In genomic region chr19:17902701-17903100, GRCh38 we compare ENCODE assay signal across 17 cellular contexts. TPM values are rescaled to one million over a fixed set of nuclear protein-coding genes. Genes with fewer than 3 reads are reported as not detected.
A peak's percentile ranks its signal among the peaks of the same experiment; 100 is the strongest.
DNase-seq lines count a peak whose midpoint lies in the region; ATAC-seq, FAIRE-seq and TF ChIP-seq lines count a peak whose summit lies in the region.
"Had no signal": no experiment of that assay in that cellular context is flagged by ENCODE, and none has a peak within 500 bp of the region (broad histone marks: within the 10 kb centered on the region; RNA-seq: fewer than 3 reads in every experiment).

No MANE protein-coding gene starts in this region.

- TF ChIP-seq CTCF in astrocyte (IDR thresholded peaks at IDR 0.05; ENCODE audit: insufficient read depth, low read depth, low read length): no peak

- no peaks in the 10 kb centered on the region for H3K36me3 ChIP-seq in astrocyte (ENCODE audit: insufficient read depth, low read length)
- H3K36me3 ChIP-seq: right atrium auricular region, SJSA1 had no signal

- peaks cover 6% of the 10 kb centered on the region for H3K9me3 Mint-ChIP-seq in astrocyte (ENCODE audit: unreplicated experiment)
- no peaks in the 10 kb centered on the region for H3K9me3 Mint-ChIP-seq in stimulated activated naive B cell treated with anti-CD40 and anti-IgM and Interleukin-4, amounts not matched to agents 10 μg/mL and 1 μg/mL and 100 μg/mL, for 72 hours
- H3K9me3 Mint-ChIP-seq: activated B cell treated with CpG ODN at 0.5 μM for 24 hours; activated T-cell treated with anti-CD3 and anti-CD28 coated beads, Interleukin-2, amount 50 U/mL, for 72 hours had no signal

- no peaks in the 10 kb centered on the region for H3K27me3 ChIP-seq in astrocyte (ENCODE audit: insufficient read depth, low read length)
- H3K27me3 ChIP-seq: right atrium auricular region had no signal

- H4K20me1 ChIP-seq in astrocyte (ENCODE audit: insufficient read depth, low read length): no peaks in the 10 kb centered on the region

- no peak overlapping the region for H3K9ac ChIP-seq in astrocyte (ENCODE audit: low read length)

- no peak overlapping the region for H3K4me3 Mint-ChIP-seq in astrocyte (ENCODE audit: unreplicated experiment)
- H3K4me3 Mint-ChIP-seq in stimulated activated naive B cell treated with anti-CD40 and anti-IgM and Interleukin-4, amounts not matched to agents 10 μg/mL and 1 μg/mL and 100 μg/mL, for 72 hours: no peak overlapping the region
- H3K4me3 Mint-ChIP-seq: activated B cell treated with CpG ODN at 0.5 μM for 24 hours; activated T-cell treated with anti-CD3 and anti-CD28 coated beads, Interleukin-2, amount 50 U/mL, for 72 hours; brain had no signal

- DNase-seq in DMS 273 treated with DMSO at 0.1 percent for 48 hours (lab: John Stamatoyannopoulos, UW) (peak; percentile 92), HTR-8/SVneo (ENCODE audit: insufficient read length, low spot score) (peak; percentile 67), astrocyte (ENCODE audit: low read depth) (peak; percentile 32), glomerular visceral epithelial cell (ENCODE audit: extremely low spot score) (peak; percentile 34)
- no peak for DNase-seq in stimulated activated naive B cell treated with anti-CD40 and anti-IgM and Interleukin-4, amounts not matched to agents 10 μg/mL and 1 μg/mL and 100 μg/mL, for 72 hours
- DNase-seq: activated B cell treated with CpG ODN at 0.5 μM for 24 hours; activated T-cell treated with anti-CD3 and anti-CD28 coated beads, Interleukin-2, amount 50 U/mL, for 72 hours; COR-L47; islet precursor cell had no signal

- H3K4me1 ChIP-seq in astrocyte (ENCODE audit: insufficient read depth, low read length): no peaks in the 10 kb centered on the region
- H3K4me1 ChIP-seq: right atrium auricular region, SJSA1 had no signal

- no peaks in the 10 kb centered on the region for H3K9me3 ChIP-seq in astrocyte (ENCODE audit: insufficient read depth, low read depth, low read length)

- H3K27me3 Mint-ChIP-seq in astrocyte (ENCODE audit: low read depth, unreplicated experiment): peaks cover 28% of the 10 kb centered on the region
- peaks cover 19 to 24% of the 10 kb centered on the region in 2 donors for H3K27me3 Mint-ChIP-seq in stimulated activated naive B cell treated with anti-CD40 and anti-IgM and Interleukin-4, amounts not matched to agents 10 μg/mL and 1 μg/mL and 100 μg/mL, for 72 hours

- FAIRE-seq in HTR-8/SVneo (lab: Jason Lieb, UNC) (peak; percentile 36), astrocyte (lab: Jason Lieb, UNC) (no peak)
- FAIRE-seq: GM12892 had no signal

- H3K4me1 Mint-ChIP-seq in astrocyte (ENCODE audit: low read depth, unreplicated experiment): no peaks in the 10 kb centered on the region
- H3K4me1 Mint-ChIP-seq in stimulated activated naive B cell treated with anti-CD40 and anti-IgM and Interleukin-4, amounts not matched to agents 10 μg/mL and 1 μg/mL and 100 μg/mL, for 72 hours: no peaks in the 10 kb centered on the region
- H3K4me1 Mint-ChIP-seq: activated B cell treated with CpG ODN at 0.5 μM for 24 hours, brain had no signal

- H3K4me2 ChIP-seq in astrocyte (ENCODE audit: low read length): no peak overlapping the region

- no peaks in the 10 kb centered on the region for H3K79me2 ChIP-seq in astrocyte (ENCODE audit: insufficient read depth, low read length)

- H3K27ac ChIP-seq in astrocyte (ENCODE audit: low read depth, low read length): no peak overlapping the region
- H3K27ac ChIP-seq: right atrium auricular region, SJSA1 had no signal

- H3K27ac Mint-ChIP-seq in astrocyte (ENCODE audit: unreplicated experiment): no peak overlapping the region
- no peak overlapping the region for H3K27ac Mint-ChIP-seq in stimulated activated naive B cell treated with anti-CD40 and anti-IgM and Interleukin-4, amounts not matched to agents 10 μg/mL and 1 μg/mL and 100 μg/mL, for 72 hours
- H3K27ac Mint-ChIP-seq: activated B cell treated with CpG ODN at 0.5 μM for 24 hours; activated T-cell treated with anti-CD3 and anti-CD28 coated beads, Interleukin-2, amount 50 U/mL, for 72 hours had no signal

- peak overlapping the region; percentile 26 for H2AFZ ChIP-seq in astrocyte (ENCODE audit: low read depth, low read length)

- ATAC-seq in stimulated activated naive B cell treated with anti-CD40 and anti-IgM and Interleukin-4, amounts not matched to agents 10 μg/mL and 1 μg/mL and 100 μg/mL, for 72 hours (replicated peaks): no peak
- ATAC-seq in HG03571 (IDR thresholded peaks at IDR 0.05; ENCODE audit: unreplicated experiment) (no peak), HG02642 (IDR thresholded peaks at IDR 0.05; ENCODE audit: poor library complexity, unreplicated experiment) (no peak), GM21529 (IDR thresholded peaks at IDR 0.05; ENCODE audit: unreplicated experiment) (no peak)
- ATAC-seq: activated T-cell treated with anti-CD3 and anti-CD28 coated beads, Interleukin-2, amount 50 U/mL, for 72 hours; HCT116 had no signal

- H3K36me3 Mint-ChIP-seq in astrocyte (ENCODE audit: low read depth, unreplicated experiment): no peaks in the 10 kb centered on the region
- no peaks in the 10 kb centered on the region for H3K36me3 Mint-ChIP-seq in stimulated activated naive B cell treated with anti-CD40 and anti-IgM and Interleukin-4, amounts not matched to agents 10 μg/mL and 1 μg/mL and 100 μg/mL, for 72 hours
- H3K36me3 Mint-ChIP-seq: brain had no signal

- H3K4me3 ChIP-seq in astrocyte (ENCODE audit: insufficient read depth, low read depth, low read length): no peak overlapping the region
- H3K4me3 ChIP-seq: right atrium auricular region, SJSA1 had no signal

RNA-seq across cellular contexts. Expression of gene CCDC124, which starts 30.1 kb away (rescaled TPM):
- total RNA-seq in astrocyte: 91.0 and 97.3 TPM in 2 replicates

RNA-seq across cellular contexts. Expression of gene SLC5A5, which starts 31.0 kb away (rescaled TPM):
- not detected in 2 replicates for total RNA-seq in astrocyte
- total RNA-seq: right atrium auricular region, SJSA1 had no signal

RNA-seq across cellular contexts. Expression of gene RPL18A, which starts 43.0 kb away (rescaled TPM):
- total RNA-seq in astrocyte: 1,839 and 1,909 TPM in 2 replicates

RNA-seq across cellular contexts. Expression of gene JAK3, which starts 54.9 kb away (rescaled TPM):
- total RNA-seq in astrocyte: 1.00 and 1.8 TPM in 2 replicates
